Comparison of ENCODE assay signal across 1 cellular context in the genomic region with DNA sequence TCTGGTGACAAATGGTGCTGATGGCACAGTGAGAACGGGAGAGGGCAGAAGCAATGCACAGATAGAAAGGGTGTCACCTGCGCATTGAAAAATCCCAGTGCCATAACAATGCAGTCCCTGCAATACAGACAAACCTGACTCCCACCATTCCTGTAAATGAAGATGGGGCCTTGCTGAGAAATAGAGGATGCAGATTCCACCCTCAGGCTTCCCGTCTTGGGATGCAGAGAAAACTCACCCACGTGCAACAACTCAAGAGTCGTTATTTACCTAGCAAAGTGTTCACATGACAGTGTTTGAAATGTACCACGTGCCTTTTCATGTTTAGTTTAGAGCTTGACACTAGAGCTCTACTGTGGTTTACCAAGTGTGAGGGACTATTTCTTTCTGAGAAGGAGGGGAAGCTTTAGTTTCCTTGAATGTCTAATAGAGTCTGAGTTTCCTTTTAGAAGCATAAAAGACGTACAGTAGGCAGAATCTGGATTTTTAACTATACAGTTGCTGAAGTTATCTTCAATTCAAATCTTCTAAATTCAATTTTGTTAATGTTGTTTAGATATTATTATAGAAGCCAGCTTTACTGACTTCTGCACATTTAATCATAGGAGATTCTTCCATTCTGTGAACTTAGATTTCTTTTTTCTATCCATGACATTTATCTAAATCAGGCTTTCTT.
TF ChIP-seq lines count a peak whose summit lies in the region.

No MANE protein-coding gene starts in this region.

TF ChIP-seq in HepG2, 621 proteins besides CTCF, POLR2A, EP300 and RAD21 (continued from another document and continues in another):
- peak; percentile 41; the same call in 1 of the 2 replicates for TF ChIP-seq TCF7 (IDR thresholded peaks at IDR 0.05; ENCODE audit: low read depth)
- TF ChIP-seq ZC3H13 (CRISPR knock-in tag; IDR thresholded peaks at IDR 0.05), result no peak
- TF ChIP-seq SP140L (CRISPR knock-in tag; IDR thresholded peaks at IDR 0.05; ENCODE audit: borderline replicate concordance), result 0 out of 2 replicates have a peak, but pooled peaks have one; percentile 33
- TF ChIP-seq CEBPG (CRISPR knock-in tag; IDR thresholded peaks at IDR 0.05), result no peak
- TF ChIP-seq ZNF878 (CRISPR knock-in tag; IDR thresholded peaks at IDR 0.05), result peak; percentile 71; the same call in 1 of the 2 replicates
- peak; percentile 74; the same call in 1 of the 2 replicates for TF ChIP-seq SOX5 (CRISPR knock-in tag; IDR thresholded peaks at IDR 0.05; ENCODE audit: borderline replicate concordance)
- TF ChIP-seq PRDM4 (CRISPR knock-in tag; IDR thresholded peaks at IDR 0.05; ENCODE audit: borderline replicate concordance), result no peak
- TF ChIP-seq NFKBIZ (CRISPR knock-in tag; IDR thresholded peaks at IDR 0.05), result 0 out of 2 replicates have a peak, but pooled peaks have one; percentile 41
- TF ChIP-seq GABPB1 (CRISPR knock-in tag; IDR thresholded peaks at IDR 0.05), result peak; percentile 16; the same call in 1 of the 2 replicates
- TF ChIP-seq MIER2 (CRISPR knock-in tag; IDR thresholded peaks at IDR 0.05), result no peak
- TF ChIP-seq ZBTB7A (CRISPR knock-in tag; IDR thresholded peaks at IDR 0.05), result no peak
- TF ChIP-seq, protein P1, sequence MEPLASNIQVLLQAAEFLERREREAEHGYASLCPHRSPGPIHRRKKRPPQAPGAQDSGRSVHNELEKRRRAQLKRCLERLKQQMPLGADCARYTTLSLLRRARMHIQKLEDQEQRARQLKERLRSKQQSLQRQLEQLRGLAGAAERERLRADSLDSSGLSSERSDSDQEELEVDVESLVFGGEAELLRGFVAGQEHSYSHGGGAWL (CRISPR knock-in tag; IDR thresholded peaks at IDR 0.05), result no peak
- TF ChIP-seq ZNF329 (CRISPR knock-in tag; IDR thresholded peaks at IDR 0.05; ENCODE audit: low read depth), result no peak
- TF ChIP-seq, protein P2, sequence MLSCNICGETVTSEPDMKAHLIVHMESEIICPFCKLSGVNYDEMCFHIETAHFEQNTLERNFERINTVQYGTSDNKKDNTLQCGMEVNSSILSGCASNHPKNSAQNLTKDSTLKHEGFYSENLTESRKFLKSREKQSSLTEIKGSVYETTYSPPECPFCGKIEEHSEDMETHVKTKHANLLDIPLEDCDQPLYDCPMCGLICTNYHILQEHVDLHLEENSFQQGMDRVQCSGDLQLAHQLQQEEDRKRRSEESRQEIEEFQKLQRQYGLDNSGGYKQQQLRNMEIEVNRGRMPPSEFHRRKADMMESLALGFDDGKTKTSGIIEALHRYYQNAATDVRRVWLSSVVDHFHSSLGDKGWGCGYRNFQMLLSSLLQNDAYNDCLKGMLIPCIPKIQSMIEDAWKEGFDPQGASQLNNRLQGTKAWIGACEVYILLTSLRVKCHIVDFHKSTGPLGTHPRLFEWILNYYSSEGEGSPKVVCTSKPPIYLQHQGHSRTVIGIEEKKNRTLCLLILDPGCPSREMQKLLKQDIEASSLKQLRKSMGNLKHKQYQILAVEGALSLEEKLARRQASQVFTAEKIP (CRISPR knock-in tag; IDR thresholded peaks at IDR 0.05; ENCODE audit: borderline replicate concordance), result no peak
- TF ChIP-seq ARID4A (CRISPR knock-in tag; IDR thresholded peaks at IDR 0.05; ENCODE audit: borderline replicate concordance), result peak; percentile 65; the same call in 1 of the 2 replicates
- no peak for TF ChIP-seq ZNF510 (CRISPR knock-in tag; IDR thresholded peaks at IDR 0.05; ENCODE audit: low read depth)
- TF ChIP-seq, protein P3, sequence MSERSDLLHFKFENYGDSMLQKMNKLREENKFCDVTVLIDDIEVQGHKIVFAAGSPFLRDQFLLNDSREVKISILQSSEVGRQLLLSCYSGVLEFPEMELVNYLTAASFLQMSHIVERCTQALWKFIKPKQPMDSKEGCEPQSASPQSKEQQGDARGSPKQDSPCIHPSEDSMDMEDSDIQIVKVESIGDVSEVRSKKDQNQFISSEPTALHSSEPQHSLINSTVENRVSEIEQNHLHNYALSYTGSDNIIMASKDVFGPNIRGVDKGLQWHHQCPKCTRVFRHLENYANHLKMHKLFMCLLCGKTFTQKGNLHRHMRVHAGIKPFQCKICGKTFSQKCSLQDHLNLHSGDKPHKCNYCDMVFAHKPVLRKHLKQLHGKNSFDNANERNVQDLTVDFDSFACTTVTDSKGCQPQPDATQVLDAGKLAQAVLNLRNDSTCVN (CRISPR knock-in tag; IDR thresholded peaks at IDR 0.05; ENCODE audit: borderline replicate concordance), result peak; percentile 47; the same call in 1 of the 2 replicates
- TF ChIP-seq CREB1 (IDR thresholded peaks at IDR 0.05), result no peak
- TF ChIP-seq CREB1 (CRISPR knock-in tag; IDR thresholded peaks at IDR 0.05), result no peak
- TF ChIP-seq ZNF335 (CRISPR knock-in tag; IDR thresholded peaks at IDR 0.05), result no peak
- peak; percentile 55; the same call in 1 of the 2 replicates for TF ChIP-seq REPIN1 (CRISPR knock-in tag; IDR thresholded peaks at IDR 0.05; ENCODE audit: borderline replicate concordance, low read depth)
- no peak for TF ChIP-seq ZNF549 (CRISPR knock-in tag; IDR thresholded peaks at IDR 0.05)
- TF ChIP-seq, protein P4, sequence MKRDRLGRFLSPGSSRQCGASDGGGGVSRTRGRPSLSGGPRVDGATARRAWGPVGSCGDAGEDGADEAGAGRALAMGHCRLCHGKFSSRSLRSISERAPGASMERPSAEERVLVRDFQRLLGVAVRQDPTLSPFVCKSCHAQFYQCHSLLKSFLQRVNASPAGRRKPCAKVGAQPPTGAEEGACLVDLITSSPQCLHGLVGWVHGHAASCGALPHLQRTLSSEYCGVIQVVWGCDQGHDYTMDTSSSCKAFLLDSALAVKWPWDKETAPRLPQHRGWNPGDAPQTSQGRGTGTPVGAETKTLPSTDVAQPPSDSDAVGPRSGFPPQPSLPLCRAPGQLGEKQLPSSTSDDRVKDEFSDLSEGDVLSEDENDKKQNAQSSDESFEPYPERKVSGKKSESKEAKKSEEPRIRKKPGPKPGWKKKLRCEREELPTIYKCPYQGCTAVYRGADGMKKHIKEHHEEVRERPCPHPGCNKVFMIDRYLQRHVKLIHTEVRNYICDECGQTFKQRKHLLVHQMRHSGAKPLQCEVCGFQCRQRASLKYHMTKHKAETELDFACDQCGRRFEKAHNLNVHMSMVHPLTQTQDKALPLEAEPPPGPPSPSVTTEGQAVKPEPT (CRISPR knock-in tag; IDR thresholded peaks at IDR 0.05; ENCODE audit: low read depth), result no peak
- TF ChIP-seq, protein P5, sequence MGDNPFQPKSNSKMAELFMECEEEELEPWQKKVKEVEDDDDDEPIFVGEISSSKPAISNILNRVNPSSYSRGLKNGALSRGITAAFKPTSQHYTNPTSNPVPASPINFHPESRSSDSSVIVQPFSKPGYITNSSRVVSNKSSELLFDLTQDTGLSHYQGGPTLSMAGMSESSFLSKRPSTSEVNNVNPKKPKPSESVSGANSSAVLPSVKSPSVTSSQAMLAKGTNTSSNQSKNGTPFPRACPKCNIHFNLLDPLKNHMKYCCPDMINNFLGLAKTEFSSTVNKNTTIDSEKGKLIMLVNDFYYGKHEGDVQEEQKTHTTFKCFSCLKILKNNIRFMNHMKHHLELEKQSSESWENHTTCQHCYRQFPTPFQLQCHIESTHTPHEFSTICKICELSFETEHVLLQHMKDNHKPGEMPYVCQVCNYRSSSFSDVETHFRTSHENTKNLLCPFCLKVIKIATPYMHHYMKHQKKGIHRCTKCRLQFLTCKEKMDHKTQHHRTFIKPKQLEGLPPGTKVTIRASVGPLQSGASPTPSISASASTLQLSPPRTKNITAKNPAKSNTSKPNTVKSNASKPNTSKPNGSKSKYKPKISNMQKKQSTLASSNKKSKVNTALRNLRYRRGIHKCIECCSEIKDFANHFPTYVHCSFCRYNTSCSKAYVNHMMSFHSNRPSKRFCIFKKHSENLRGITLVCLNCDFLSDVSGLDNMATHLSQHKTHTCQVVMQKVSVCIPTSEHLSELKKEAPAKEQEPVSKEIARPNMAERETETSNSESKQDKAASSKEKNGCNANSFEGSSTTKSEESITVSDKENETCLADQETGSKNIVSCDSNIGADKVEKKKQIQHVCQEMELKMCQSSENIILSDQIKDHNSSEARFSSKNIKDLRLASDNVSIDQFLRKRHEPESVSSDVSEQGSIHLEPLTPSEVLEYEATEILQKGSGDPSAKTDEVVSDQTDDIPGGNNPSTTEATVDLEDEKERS (CRISPR knock-in tag; IDR thresholded peaks at IDR 0.05), result no peak
- TF ChIP-seq, protein P6, sequence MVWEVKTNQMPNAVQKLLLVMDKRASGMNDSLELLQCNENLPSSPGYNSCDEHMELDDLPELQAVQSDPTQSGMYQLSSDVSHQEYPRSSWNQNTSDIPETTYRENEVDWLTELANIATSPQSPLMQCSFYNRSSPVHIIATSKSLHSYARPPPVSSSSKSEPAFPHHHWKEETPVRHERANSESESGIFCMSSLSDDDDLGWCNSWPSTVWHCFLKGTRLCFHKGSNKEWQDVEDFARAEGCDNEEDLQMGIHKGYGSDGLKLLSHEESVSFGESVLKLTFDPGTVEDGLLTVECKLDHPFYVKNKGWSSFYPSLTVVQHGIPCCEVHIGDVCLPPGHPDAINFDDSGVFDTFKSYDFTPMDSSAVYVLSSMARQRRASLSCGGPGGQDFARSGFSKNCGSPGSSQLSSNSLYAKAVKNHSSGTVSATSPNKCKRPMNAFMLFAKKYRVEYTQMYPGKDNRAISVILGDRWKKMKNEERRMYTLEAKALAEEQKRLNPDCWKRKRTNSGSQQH (CRISPR knock-in tag; IDR thresholded peaks at IDR 0.05; ENCODE audit: low read depth), result peak; percentile 58; the same call in 1 of the 2 replicates
- TF ChIP-seq EEA1 (CRISPR knock-in tag; IDR thresholded peaks at IDR 0.05; ENCODE audit: borderline replicate concordance), result no peak
- TF ChIP-seq HNRNPLL (IDR thresholded peaks at IDR 0.05; ENCODE audit: low read depth, low read length, poor library complexity, severe bottlenecking), result no peak
- TF ChIP-seq SNAI1 (CRISPR knock-in tag; IDR thresholded peaks at IDR 0.05; ENCODE audit: borderline replicate concordance), result no peak
- no peak for TF ChIP-seq MAFF (IDR thresholded peaks at IDR 0.05; ENCODE audit: low read depth, low read length)
- TF ChIP-seq, protein P7, sequence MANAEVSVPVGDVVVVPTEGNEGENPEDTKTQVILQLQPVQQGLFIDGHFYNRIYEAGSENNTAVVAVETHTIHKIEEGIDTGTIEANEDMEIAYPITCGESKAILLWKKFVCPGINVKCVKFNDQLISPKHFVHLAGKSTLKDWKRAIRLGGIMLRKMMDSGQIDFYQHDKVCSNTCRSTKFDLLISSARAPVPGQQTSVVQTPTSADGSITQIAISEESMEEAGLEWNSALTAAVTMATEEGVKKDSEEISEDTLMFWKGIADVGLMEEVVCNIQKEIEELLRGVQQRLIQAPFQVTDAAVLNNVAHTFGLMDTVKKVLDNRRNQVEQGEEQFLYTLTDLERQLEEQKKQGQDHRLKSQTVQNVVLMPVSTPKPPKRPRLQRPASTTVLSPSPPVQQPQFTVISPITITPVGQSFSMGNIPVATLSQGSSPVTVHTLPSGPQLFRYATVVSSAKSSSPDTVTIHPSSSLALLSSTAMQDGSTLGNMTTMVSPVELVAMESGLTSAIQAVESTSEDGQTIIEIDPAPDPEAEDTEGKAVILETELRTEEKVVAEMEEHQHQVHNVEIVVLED (CRISPR knock-in tag; IDR thresholded peaks at IDR 0.05; ENCODE audit: borderline replicate concordance), result no peak
- 0 out of 2 replicates have a peak, but pooled peaks have one; percentile 37 for TF ChIP-seq ERF (CRISPR knock-in tag; IDR thresholded peaks at IDR 0.05)
- TF ChIP-seq EHMT2 (IDR thresholded peaks at IDR 0.05; ENCODE audit: borderline replicate concordance, low read depth, low read length), result no peak
- TF ChIP-seq SALL1 (CRISPR knock-in tag; IDR thresholded peaks at IDR 0.05), result peak; percentile 57
- no peak for TF ChIP-seq SYNCRIP (IDR thresholded peaks at IDR 0.05; ENCODE audit: insufficient read depth, low read depth, low read length)
- TF ChIP-seq ZNF605 (CRISPR knock-in tag; IDR thresholded peaks at IDR 0.05), result no peak
- TF ChIP-seq TARDBP (CRISPR knock-in tag; IDR thresholded peaks at IDR 0.05), result no peak
